ENCODE assay signal across 1 cellular context in the genomic region with DNA sequence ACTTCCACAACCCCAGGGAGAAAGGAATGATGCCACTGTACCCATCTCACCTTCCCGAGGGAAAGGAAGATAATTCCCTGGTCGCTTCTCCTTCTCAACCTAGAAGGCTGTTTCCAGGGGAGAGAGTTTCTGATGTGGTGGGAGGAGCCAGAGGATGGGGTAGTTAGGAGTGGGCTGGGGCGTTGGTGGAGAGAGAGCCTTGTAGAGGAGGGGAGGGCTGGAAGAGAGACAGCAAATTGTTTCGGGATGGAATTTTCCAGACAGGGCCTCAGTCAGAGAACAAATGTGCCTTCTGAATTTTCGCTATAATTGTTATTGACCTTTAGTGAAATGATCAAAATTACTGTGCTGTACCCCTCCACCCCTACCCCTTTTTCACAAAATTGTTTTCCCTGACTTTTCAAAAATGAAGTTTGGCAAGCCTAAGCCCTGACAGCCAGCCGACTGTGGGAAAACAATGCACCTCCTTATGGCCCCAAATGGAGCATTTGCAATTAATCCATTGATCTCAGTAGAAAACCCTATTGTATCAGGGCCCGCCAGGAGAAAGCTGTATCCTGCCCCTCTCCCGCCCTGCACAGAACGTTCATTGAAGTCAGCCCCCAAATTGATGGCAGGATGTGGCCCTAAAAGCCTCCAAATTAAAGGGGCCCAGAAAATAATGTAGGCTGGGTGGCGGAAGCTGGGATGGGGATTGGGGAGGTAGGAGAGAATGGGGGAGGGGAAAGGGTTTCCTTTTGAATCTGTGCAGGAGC.
TF ChIP-seq lines count a peak whose summit lies in the region.

No MANE protein-coding gene starts in this region.

TF ChIP-seq in WTC11, 78 proteins besides CTCF, POLR2A, EP300 and RAD21 (continued from another document):
- TF ChIP-seq, protein P1, sequence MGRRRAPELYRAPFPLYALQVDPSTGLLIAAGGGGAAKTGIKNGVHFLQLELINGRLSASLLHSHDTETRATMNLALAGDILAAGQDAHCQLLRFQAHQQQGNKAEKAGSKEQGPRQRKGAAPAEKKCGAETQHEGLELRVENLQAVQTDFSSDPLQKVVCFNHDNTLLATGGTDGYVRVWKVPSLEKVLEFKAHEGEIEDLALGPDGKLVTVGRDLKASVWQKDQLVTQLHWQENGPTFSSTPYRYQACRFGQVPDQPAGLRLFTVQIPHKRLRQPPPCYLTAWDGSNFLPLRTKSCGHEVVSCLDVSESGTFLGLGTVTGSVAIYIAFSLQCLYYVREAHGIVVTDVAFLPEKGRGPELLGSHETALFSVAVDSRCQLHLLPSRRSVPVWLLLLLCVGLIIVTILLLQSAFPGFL (CRISPR knock-in tag; IDR thresholded peaks at IDR 0.05; ENCODE audit: borderline replicate concordance) = no peak
- no peak for TF ChIP-seq JAZF1 (CRISPR knock-in tag; IDR thresholded peaks at IDR 0.05)
- TF ChIP-seq, protein P2, sequence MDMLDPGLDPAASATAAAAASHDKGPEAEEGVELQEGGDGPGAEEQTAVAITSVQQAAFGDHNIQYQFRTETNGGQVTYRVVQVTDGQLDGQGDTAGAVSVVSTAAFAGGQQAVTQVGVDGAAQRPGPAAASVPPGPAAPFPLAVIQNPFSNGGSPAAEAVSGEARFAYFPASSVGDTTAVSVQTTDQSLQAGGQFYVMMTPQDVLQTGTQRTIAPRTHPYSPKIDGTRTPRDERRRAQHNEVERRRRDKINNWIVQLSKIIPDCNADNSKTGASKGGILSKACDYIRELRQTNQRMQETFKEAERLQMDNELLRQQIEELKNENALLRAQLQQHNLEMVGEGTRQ (CRISPR knock-in tag; IDR thresholded peaks at IDR 0.05) = no peak
- TF ChIP-seq FOXJ3 (CRISPR knock-in tag; IDR thresholded peaks at IDR 0.05; ENCODE audit: borderline replicate concordance) = no peak
- TF ChIP-seq, protein P3, sequence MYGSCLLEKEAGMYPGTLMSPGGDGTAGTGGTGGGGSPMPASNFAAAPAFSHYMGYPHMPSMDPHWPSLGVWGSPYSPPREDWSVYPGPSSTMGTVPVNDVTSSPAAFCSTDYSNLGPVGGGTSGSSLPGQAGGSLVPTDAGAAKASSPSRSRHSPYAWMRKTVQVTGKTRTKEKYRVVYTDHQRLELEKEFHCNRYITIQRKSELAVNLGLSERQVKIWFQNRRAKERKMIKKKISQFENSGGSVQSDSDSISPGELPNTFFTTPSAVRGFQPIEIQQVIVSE (CRISPR knock-in tag; IDR thresholded peaks at IDR 0.05; ENCODE audit: borderline replicate concordance) = no peak
- TF ChIP-seq, protein P4, sequence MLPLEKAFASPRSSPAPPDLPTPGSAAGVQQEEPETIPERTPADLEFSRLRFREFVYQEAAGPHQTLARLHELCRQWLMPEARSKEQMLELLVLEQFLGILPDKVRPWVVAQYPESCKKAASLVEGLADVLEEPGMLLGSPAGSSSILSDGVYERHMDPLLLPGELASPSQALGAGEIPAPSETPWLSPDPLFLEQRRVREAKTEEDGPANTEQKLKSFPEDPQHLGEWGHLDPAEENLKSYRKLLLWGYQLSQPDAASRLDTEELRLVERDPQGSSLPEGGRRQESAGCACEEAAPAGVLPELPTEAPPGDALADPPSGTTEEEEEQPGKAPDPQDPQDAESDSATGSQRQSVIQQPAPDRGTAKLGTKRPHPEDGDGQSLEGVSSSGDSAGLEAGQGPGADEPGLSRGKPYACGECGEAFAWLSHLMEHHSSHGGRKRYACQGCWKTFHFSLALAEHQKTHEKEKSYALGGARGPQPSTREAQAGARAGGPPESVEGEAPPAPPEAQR (CRISPR knock-in tag; IDR thresholded peaks at IDR 0.05) = no peak
- no peak for TF ChIP-seq TP53 (CRISPR knock-in tag; IDR thresholded peaks at IDR 0.05)
- no peak for TF ChIP-seq RORB (CRISPR knock-in tag; IDR thresholded peaks at IDR 0.05)
- TF ChIP-seq, protein P5, sequence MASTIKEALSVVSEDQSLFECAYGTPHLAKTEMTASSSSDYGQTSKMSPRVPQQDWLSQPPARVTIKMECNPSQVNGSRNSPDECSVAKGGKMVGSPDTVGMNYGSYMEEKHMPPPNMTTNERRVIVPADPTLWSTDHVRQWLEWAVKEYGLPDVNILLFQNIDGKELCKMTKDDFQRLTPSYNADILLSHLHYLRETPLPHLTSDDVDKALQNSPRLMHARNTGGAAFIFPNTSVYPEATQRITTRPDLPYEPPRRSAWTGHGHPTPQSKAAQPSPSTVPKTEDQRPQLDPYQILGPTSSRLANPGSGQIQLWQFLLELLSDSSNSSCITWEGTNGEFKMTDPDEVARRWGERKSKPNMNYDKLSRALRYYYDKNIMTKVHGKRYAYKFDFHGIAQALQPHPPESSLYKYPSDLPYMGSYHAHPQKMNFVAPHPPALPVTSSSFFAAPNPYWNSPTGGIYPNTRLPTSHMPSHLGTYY (CRISPR knock-in tag; IDR thresholded peaks at IDR 0.05) = no peak
- TF ChIP-seq, protein P6, sequence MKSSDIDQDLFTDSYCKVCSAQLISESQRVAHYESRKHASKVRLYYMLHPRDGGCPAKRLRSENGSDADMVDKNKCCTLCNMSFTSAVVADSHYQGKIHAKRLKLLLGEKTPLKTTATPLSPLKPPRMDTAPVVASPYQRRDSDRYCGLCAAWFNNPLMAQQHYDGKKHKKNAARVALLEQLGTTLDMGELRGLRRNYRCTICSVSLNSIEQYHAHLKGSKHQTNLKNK (CRISPR knock-in tag; IDR thresholded peaks at IDR 0.05) = no peak
- TF ChIP-seq, protein P7, sequence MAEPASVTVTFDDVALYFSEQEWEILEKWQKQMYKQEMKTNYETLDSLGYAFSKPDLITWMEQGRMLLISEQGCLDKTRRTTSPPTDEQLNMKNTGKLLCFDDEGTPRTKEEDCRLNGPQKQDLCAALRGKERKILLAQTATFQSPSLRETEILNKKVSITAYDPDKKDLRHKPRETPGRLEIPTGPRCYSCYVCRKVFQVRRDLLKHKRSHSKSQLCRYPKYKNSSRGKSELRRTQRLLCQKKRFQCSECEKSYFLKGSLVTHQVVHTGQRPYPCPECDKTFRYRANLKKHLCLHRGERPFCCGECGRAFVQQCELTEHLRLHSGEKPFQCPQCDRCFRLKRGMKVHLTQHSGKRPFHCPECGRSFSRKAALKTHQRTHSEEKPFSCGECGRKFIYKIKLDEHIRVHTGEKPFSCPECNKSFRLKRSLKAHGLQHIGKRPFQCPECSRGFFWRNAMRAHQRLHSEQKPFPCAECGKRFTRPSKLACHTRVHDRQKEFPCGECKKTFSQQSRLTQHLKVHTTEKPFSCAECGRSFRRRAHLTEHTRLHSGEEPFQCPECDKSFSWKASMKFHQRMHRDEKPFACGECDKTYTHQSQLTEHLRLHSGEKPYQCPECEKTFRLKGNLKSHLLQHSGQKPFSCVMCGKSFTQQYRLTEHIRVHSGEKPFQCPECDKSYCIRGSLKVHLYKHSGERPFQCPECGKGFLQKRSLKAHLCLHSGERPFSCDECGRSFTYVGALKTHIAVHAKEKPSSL (CRISPR knock-in tag; conservative IDR thresholded peaks at IDR 0.05) = no peak
- TF ChIP-seq, protein P8, sequence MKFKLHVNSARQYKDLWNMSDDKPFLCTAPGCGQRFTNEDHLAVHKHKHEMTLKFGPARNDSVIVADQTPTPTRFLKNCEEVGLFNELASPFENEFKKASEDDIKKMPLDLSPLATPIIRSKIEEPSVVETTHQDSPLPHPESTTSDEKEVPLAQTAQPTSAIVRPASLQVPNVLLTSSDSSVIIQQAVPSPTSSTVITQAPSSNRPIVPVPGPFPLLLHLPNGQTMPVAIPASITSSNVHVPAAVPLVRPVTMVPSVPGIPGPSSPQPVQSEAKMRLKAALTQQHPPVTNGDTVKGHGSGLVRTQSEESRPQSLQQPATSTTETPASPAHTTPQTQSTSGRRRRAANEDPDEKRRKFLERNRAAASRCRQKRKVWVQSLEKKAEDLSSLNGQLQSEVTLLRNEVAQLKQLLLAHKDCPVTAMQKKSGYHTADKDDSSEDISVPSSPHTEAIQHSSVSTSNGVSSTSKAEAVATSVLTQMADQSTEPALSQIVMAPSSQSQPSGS (CRISPR knock-in tag; IDR thresholded peaks at IDR 0.05; ENCODE audit: borderline replicate concordance, low read depth) = no peak
